1 cellular context compared by ENCODE assay signal in the genomic region with DNA sequence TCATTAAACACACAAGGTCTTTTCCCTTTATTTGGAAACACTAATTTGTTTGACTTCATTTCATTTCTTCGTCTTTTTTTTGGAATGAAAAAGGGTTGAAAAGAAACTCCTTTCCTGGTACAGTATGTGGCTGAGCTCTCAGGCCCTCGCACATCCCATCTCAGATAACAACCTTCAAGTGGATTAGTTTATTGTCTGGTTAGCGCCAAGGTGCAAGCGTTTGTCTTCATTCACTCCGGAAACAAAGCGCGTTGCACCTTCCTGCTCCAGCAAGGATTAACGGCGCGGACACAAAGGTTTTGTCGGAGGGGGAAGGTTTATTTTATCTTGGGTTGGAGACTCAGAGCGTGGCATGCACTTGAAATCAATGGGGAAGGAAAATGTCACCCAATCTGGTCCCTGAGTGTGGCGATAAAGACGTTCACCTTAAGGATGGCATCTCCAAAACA.
TF ChIP-seq lines count a peak whose summit lies in the region.

No MANE protein-coding gene starts in this region.

TF ChIP-seq in WTC11, 78 proteins besides CTCF, POLR2A, EP300 and RAD21:
- TF ChIP-seq, protein P1, sequence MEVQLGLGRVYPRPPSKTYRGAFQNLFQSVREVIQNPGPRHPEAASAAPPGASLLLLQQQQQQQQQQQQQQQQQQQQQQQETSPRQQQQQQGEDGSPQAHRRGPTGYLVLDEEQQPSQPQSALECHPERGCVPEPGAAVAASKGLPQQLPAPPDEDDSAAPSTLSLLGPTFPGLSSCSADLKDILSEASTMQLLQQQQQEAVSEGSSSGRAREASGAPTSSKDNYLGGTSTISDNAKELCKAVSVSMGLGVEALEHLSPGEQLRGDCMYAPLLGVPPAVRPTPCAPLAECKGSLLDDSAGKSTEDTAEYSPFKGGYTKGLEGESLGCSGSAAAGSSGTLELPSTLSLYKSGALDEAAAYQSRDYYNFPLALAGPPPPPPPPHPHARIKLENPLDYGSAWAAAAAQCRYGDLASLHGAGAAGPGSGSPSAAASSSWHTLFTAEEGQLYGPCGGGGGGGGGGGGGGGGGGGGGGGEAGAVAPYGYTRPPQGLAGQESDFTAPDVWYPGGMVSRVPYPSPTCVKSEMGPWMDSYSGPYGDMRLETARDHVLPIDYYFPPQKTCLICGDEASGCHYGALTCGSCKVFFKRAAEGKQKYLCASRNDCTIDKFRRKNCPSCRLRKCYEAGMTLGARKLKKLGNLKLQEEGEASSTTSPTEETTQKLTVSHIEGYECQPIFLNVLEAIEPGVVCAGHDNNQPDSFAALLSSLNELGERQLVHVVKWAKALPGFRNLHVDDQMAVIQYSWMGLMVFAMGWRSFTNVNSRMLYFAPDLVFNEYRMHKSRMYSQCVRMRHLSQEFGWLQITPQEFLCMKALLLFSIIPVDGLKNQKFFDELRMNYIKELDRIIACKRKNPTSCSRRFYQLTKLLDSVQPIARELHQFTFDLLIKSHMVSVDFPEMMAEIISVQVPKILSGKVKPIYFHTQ (CRISPR knock-in tag; IDR thresholded peaks at IDR 0.05) = no peak
- TF ChIP-seq ZNF263 (CRISPR knock-in tag; IDR thresholded peaks at IDR 0.05; ENCODE audit: low read depth) = no peak
- no peak for TF ChIP-seq TEAD1 (CRISPR knock-in tag; IDR thresholded peaks at IDR 0.05)
- TF ChIP-seq CREM (CRISPR knock-in tag; IDR thresholded peaks at IDR 0.05) = no peak
- TF ChIP-seq AFF4 (CRISPR knock-in tag; IDR thresholded peaks at IDR 0.05; ENCODE audit: borderline replicate concordance) = no peak
- TF ChIP-seq RORB (CRISPR knock-in tag; IDR thresholded peaks at IDR 0.05) = no peak
- TF ChIP-seq SP1 (CRISPR knock-in tag; conservative IDR thresholded peaks at IDR 0.05) = no peak
- no peak for TF ChIP-seq E2F5 (CRISPR knock-in tag; IDR thresholded peaks at IDR 0.05)
- TF ChIP-seq, protein P2, sequence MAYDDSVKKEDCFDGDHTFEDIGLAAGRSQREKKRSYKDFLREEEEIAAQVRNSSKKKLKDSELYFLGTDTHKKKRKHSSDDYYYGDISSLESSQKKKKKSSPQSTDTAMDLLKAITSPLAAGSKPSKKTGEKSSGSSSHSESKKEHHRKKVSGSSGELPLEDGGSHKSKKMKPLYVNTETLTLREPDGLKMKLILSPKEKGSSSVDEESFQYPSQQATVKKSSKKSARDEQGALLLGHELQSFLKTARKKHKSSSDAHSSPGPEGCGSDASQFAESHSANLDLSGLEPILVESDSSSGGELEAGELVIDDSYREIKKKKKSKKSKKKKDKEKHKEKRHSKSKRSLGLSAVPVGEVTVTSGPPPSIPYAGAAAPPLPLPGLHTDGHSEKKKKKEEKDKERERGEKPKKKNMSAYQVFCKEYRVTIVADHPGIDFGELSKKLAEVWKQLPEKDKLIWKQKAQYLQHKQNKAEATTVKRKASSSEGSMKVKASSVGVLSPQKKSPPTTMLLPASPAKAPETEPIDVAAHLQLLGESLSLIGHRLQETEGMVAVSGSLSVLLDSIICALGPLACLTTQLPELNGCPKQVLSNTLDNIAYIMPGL (CRISPR knock-in tag; IDR thresholded peaks at IDR 0.05) = no peak
- no peak for TF ChIP-seq IRF1 (CRISPR knock-in tag; IDR thresholded peaks at IDR 0.05)
- no peak for TF ChIP-seq EMX1 (CRISPR knock-in tag; IDR thresholded peaks at IDR 0.05)
- TF ChIP-seq, protein P3, sequence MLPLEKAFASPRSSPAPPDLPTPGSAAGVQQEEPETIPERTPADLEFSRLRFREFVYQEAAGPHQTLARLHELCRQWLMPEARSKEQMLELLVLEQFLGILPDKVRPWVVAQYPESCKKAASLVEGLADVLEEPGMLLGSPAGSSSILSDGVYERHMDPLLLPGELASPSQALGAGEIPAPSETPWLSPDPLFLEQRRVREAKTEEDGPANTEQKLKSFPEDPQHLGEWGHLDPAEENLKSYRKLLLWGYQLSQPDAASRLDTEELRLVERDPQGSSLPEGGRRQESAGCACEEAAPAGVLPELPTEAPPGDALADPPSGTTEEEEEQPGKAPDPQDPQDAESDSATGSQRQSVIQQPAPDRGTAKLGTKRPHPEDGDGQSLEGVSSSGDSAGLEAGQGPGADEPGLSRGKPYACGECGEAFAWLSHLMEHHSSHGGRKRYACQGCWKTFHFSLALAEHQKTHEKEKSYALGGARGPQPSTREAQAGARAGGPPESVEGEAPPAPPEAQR (CRISPR knock-in tag; IDR thresholded peaks at IDR 0.05) = no peak
- TF ChIP-seq, protein P4, sequence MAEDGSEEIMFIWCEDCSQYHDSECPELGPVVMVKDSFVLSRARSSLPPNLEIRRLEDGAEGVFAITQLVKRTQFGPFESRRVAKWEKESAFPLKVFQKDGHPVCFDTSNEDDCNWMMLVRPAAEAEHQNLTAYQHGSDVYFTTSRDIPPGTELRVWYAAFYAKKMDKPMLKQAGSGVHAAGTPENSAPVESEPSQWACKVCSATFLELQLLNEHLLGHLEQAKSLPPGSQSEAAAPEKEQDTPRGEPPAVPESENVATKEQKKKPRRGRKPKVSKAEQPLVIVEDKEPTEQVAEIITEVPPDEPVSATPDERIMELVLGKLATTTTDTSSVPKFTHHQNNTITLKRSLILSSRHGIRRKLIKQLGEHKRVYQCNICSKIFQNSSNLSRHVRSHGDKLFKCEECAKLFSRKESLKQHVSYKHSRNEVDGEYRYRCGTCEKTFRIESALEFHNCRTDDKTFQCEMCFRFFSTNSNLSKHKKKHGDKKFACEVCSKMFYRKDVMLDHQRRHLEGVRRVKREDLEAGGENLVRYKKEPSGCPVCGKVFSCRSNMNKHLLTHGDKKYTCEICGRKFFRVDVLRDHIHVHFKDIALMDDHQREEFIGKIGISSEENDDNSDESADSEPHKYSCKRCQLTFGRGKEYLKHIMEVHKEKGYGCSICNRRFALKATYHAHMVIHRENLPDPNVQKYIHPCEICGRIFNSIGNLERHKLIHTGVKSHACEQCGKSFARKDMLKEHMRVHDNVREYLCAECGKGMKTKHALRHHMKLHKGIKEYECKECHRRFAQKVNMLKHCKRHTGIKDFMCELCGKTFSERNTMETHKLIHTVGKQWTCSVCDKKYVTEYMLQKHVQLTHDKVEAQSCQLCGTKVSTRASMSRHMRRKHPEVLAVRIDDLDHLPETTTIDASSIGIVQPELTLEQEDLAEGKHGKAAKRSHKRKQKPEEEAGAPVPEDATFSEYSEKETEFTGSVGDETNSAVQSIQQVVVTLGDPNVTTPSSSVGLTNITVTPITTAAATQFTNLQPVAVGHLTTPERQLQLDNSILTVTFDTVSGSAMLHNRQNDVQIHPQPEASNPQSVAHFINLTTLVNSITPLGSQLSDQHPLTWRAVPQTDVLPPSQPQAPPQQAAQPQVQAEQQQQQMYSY (CRISPR knock-in tag; IDR thresholded peaks at IDR 0.05) = no peak
- TF ChIP-seq, protein P5, sequence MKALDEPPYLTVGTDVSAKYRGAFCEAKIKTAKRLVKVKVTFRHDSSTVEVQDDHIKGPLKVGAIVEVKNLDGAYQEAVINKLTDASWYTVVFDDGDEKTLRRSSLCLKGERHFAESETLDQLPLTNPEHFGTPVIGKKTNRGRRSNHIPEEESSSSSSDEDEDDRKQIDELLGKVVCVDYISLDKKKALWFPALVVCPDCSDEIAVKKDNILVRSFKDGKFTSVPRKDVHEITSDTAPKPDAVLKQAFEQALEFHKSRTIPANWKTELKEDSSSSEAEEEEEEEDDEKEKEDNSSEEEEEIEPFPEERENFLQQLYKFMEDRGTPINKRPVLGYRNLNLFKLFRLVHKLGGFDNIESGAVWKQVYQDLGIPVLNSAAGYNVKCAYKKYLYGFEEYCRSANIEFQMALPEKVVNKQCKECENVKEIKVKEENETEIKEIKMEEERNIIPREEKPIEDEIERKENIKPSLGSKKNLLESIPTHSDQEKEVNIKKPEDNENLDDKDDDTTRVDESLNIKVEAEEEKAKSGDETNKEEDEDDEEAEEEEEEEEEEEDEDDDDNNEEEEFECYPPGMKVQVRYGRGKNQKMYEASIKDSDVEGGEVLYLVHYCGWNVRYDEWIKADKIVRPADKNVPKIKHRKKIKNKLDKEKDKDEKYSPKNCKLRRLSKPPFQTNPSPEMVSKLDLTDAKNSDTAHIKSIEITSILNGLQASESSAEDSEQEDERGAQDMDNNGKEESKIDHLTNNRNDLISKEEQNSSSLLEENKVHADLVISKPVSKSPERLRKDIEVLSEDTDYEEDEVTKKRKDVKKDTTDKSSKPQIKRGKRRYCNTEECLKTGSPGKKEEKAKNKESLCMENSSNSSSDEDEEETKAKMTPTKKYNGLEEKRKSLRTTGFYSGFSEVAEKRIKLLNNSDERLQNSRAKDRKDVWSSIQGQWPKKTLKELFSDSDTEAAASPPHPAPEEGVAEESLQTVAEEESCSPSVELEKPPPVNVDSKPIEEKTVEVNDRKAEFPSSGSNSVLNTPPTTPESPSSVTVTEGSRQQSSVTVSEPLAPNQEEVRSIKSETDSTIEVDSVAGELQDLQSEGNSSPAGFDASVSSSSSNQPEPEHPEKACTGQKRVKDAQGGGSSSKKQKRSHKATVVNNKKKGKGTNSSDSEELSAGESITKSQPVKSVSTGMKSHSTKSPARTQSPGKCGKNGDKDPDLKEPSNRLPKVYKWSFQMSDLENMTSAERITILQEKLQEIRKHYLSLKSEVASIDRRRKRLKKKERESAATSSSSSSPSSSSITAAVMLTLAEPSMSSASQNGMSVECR (CRISPR knock-in tag; IDR thresholded peaks at IDR 0.05; ENCODE audit: borderline replicate concordance) = no peak
- no peak for TF ChIP-seq NFE2L1 (CRISPR knock-in tag; IDR thresholded peaks at IDR 0.05)
- TF ChIP-seq, protein P6, sequence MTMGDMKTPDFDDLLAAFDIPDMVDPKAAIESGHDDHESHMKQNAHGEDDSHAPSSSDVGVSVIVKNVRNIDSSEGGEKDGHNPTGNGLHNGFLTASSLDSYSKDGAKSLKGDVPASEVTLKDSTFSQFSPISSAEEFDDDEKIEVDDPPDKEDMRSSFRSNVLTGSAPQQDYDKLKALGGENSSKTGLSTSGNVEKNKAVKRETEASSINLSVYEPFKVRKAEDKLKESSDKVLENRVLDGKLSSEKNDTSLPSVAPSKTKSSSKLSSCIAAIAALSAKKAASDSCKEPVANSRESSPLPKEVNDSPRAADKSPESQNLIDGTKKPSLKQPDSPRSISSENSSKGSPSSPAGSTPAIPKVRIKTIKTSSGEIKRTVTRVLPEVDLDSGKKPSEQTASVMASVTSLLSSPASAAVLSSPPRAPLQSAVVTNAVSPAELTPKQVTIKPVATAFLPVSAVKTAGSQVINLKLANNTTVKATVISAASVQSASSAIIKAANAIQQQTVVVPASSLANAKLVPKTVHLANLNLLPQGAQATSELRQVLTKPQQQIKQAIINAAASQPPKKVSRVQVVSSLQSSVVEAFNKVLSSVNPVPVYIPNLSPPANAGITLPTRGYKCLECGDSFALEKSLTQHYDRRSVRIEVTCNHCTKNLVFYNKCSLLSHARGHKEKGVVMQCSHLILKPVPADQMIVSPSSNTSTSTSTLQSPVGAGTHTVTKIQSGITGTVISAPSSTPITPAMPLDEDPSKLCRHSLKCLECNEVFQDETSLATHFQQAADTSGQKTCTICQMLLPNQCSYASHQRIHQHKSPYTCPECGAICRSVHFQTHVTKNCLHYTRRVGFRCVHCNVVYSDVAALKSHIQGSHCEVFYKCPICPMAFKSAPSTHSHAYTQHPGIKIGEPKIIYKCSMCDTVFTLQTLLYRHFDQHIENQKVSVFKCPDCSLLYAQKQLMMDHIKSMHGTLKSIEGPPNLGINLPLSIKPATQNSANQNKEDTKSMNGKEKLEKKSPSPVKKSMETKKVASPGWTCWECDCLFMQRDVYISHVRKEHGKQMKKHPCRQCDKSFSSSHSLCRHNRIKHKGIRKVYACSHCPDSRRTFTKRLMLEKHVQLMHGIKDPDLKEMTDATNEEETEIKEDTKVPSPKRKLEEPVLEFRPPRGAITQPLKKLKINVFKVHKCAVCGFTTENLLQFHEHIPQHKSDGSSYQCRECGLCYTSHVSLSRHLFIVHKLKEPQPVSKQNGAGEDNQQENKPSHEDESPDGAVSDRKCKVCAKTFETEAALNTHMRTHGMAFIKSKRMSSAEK (CRISPR knock-in tag; IDR thresholded peaks at IDR 0.05; ENCODE audit: borderline replicate concordance) = no peak
- TF ChIP-seq NR2C2 (CRISPR knock-in tag; IDR thresholded peaks at IDR 0.05) = no peak
- no peak for TF ChIP-seq ZNF121 (CRISPR knock-in tag; IDR thresholded peaks at IDR 0.05)
TF ChIP-seq in WTC11: peak in this region for 0.
